Comparison of ENCODE assay signal across 10 cellular contexts in the genomic region with DNA sequence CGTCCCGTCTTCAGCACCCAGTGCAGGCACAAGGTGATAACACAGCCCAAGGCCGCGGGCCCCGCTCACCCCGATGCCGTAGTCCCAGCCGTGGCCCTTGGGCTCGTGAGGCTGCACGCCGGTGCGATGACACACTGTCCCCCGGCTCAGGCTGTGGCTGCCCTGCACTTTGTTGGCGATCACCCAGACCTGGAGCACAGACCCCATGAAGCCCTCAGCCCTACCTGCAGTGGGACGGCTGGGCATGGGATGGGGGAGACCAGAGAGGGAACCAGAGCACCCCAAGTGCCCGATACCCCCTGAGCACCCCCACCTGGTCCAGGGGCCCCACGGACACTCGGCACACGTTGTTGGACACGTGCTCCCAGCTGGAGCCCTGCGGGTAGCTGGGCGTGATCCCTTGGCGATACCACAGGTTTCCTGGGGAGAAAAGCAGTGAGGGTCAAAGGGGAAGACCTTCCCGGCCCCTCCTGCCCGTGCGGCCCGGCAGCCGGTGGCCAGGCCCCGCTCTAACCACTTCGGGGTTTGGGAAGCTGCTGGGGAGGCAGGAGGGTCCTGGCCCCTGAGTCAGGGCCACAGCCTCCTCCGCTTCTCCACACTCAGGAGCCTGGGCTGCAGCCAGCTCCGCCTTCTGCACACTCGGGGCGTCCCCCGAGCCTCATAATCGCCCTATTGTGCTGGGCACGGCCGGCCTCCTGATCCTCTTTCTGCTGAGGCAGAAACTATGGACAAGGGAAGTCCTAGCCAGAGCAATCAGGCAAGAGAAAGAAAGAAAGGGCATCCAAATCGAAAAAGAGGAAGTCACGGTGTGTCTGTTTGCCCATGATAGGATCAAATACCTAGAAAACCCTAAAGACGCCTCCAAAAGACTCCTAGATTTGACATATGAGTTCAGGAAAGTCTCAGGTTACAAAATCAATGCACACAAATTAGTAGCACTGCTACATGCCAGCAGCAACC. TPM values are rescaled to one million over a fixed set of nuclear protein-coding genes. Genes with fewer than 3 reads are reported as not detected.
DNase-seq lines count a peak whose midpoint lies in the region; ATAC-seq and TF ChIP-seq lines count a peak whose summit lies in the region.
"Had no signal": no experiment of that assay in that cellular context is flagged by ENCODE, and none has a peak within 500 bp of the region (broad histone marks: within the 10 kb centered on the region; RNA-seq: fewer than 3 reads in every experiment).

No MANE protein-coding gene starts in this region.

- H3K27me3 Mint-ChIP-seq in activated CD4-positive, alpha-beta T cell treated with anti-CD3 and anti-CD28 coated beads for 36 hours, result no peaks in the 10 kb centered on the region

- CTCF ChIA-PET in activated CD4-positive, alpha-beta T cell treated with anti-CD3 and anti-CD28 coated beads for 36 hours (lab: Charles Lee), result interaction anchor here (0.7 kb wide), 1 partner anchor 106 kb away, joined by 4 read pairs; no protein-coding TSS in a partner anchor

- DNase-seq in activated CD4-positive, alpha-beta T cell treated with anti-CD3 and anti-CD28 coated beads for 36 hours, result no peak
- DNase-seq in activated CD4-positive, alpha-beta T cell treated with anti-CD3 and anti-CD28 coated beads, Interleukin-2, amount 50 U/mL, for 4 hours, result no peak
- DNase-seq in SK-MEL-5 (ENCODE audit: low read depth, low spot score) (peak; percentile 81), left cardiac atrium (peak; percentile 23), stomach (peak; percentile 65)
- no peak for DNase-seq in stimulated activated naive CD4-positive, alpha-beta T cell treated with Interleukin-2 at 50 U/mL for 16 hours (lab: John Stamatoyannopoulos, UW)
- no peak for DNase-seq in effector CD8-positive, alpha-beta T cell (lab: John Stamatoyannopoulos, UW)
- DNase-seq in activated CD8-positive, alpha-beta memory T cell treated with anti-CD3 and anti-CD28 coated beads, Interleukin-2, amount 50 U/mL, for 48 hours, result no peak
- DNase-seq: islet precursor cell had no signal

- peaks cover 5% of the 10 kb centered on the region for H3K36me3 Mint-ChIP-seq in activated CD4-positive, alpha-beta T cell treated with anti-CD3 and anti-CD28 coated beads for 36 hours (ENCODE audit: low read depth)

- no peak for ATAC-seq in activated CD4-positive, alpha-beta T cell treated with anti-CD3 and anti-CD28 coated beads for 36 hours
- ATAC-seq in left cardiac atrium, result peak in 1 of 2 donors; percentile 7

- intact Hi-C loops in activated CD4-positive, alpha-beta T cell treated with anti-CD3 and anti-CD28 coated beads for 36 hours (cut with DNase I, micrococcal nuclease), result no loop called here
- intact Hi-C loops in left cardiac atrium (cut with DNase I), result no loop called here
- intact Hi-C loops in stomach (cut with DNase I; ENCODE audit: low total_unique reads), result no loop called here

- no peak overlapping the region for H3K4me3 ChIP-seq in stomach

- POLR2A ChIA-PET in activated CD4-positive, alpha-beta T cell treated with anti-CD3 and anti-CD28 coated beads for 36 hours (lab: Charles Lee), result no interaction called here

- peaks cover 14% of the 10 kb centered on the region for H3K4me1 Mint-ChIP-seq in activated CD4-positive, alpha-beta T cell treated with anti-CD3 and anti-CD28 coated beads for 36 hours

- no peak for TF ChIP-seq POLR2A in stomach (IDR thresholded peaks at IDR 0.05)

- no peaks in the 10 kb centered on the region for H3K9me3 ChIP-seq in stomach

- no peaks in the 10 kb centered on the region for H3K9me3 Mint-ChIP-seq in activated CD4-positive, alpha-beta T cell treated with anti-CD3 and anti-CD28 coated beads for 36 hours (ENCODE audit: low read depth)

- in situ Hi-C loops in SK-MEL-5 (cut with HindIII; ENCODE audit: low pct_unique_long_range_greater_than_20kb, low sequenced_read_pairs), result no loop called here

- TF ChIP-seq EP300 in stomach (IDR thresholded peaks at IDR 0.05), result no peak

- H3K4me3 Mint-ChIP-seq in activated CD4-positive, alpha-beta T cell treated with anti-CD3 and anti-CD28 coated beads for 36 hours, result no peak overlapping the region

- H3K27ac Mint-ChIP-seq in activated CD4-positive, alpha-beta T cell treated with anti-CD3 and anti-CD28 coated beads for 36 hours, result peak overlapping the region; percentile 34

- no peak for TF ChIP-seq CTCF in stomach (IDR thresholded peaks at IDR 0.05)

- H3K36me3 ChIP-seq in stomach, result peaks cover 30 to 67% (median 63%) of the 10 kb centered on the region in 4 donors

- no peaks in the 10 kb centered on the region for H3K27me3 ChIP-seq in stomach

- 47 to 67% (median 58%) methylated on average over 29 to 41 of the region's 41 CpGs for WGBS in stomach, 5 donors

- H3K4me1 ChIP-seq in stomach, result peaks cover 6 to 44% (median 29%) of the 10 kb centered on the region in 4 donors

- peak overlapping the region; percentile 34 to 78 (median 68) for H3K27ac ChIP-seq in stomach

RNA-seq across cellular contexts. Expression of a gene that starts 6.7 kb away (rescaled TPM):
- total RNA-seq in activated CD4-positive, alpha-beta T cell treated with anti-CD3 and anti-CD28 coated beads for 36 hours, result under 1 TPM; 0.23 to 0.47 TPM
- total RNA-seq in SK-MEL-5 (2014; rRNA removed; shearing (Covaris generic)), result not detected in 2 replicates
- polyA plus RNA-seq in SK-MEL-5 (2015; cell fraction: cytosol; rRNA removed), result not detected in 2 replicates
- not detected in 2 replicates for polyA plus RNA-seq in SK-MEL-5 (2015; cell fraction: nucleus; rRNA removed)
- under 1 TPM; 0.37 to 0.38 TPM for total RNA-seq in left cardiac atrium
- 100 to 1,000 TPM in 1 of 5 donors, 10 to 100 TPM in 1, 1 to 10 TPM in 1, not detected in 2; 6.4 to 108 (median 20.1) TPM for total RNA-seq in stomach
- polyA plus RNA-seq in stomach, result 10 to 100 TPM in 1 of 3 donors, 1 to 10 TPM in 2; 1.3 to 14.5 (median 8.1) TPM
- polyA plus RNA-seq: AG04450 had no signal

RNA-seq across cellular contexts. Expression of a gene that starts 34.1 kb away (rescaled TPM):
- total RNA-seq in activated CD4-positive, alpha-beta T cell treated with anti-CD3 and anti-CD28 coated beads for 36 hours, result 10 to 100 TPM; 21.8 to 26.5 TPM
- 15.3 and 19.2 TPM in 2 replicates for total RNA-seq in SK-MEL-5 (2014; rRNA removed; shearing (Covaris generic))
- polyA plus RNA-seq in SK-MEL-5 (2015; cell fraction: cytosol; rRNA removed), result 21.2 and 40.2 TPM in 2 replicates
- 45.5 and 72.2 TPM in 2 replicates for polyA plus RNA-seq in SK-MEL-5 (2015; cell fraction: nucleus; rRNA removed)
- total RNA-seq in left cardiac atrium (10 to 100 TPM; 20.9 to 23.4 TPM), stomach (10 to 100 TPM; 17.4 to 70.7 (median 35.6) TPM)
- 10 to 100 TPM in 2 of 3 donors, 1 to 10 TPM in 1; 8.8 to 25.1 (median 11.2) TPM for polyA plus RNA-seq in stomach

Comparison
In these comparisons a context has a peak if more than half of its experiments do, and no peak if none do; other contexts are left out.
1. DNase-seq: peak in SK-MEL-5 (single experiment), left cardiac atrium (single experiment) and stomach (single experiment); none in activated CD4-positive, alpha-beta T cell treated with anti-CD3 and anti-CD28 coated beads for 36 hours (single experiment), activated CD4-positive, alpha-beta T cell treated with anti-CD3 and anti-CD28 coated beads, Interleukin-2, amount 50 U/mL, for 4 hours (0 of 2), stimulated activated naive CD4-positive, alpha-beta T cell treated with Interleukin-2 at 50 U/mL for 16 hours (single experiment), effector CD8-positive, alpha-beta T cell (single experiment) and activated CD8-positive, alpha-beta memory T cell treated with anti-CD3 and anti-CD28 coated beads, Interleukin-2, amount 50 U/mL, for 48 hours (single experiment).